ENCODE assay signal across 8 cellular contexts in the genomic region with DNA sequence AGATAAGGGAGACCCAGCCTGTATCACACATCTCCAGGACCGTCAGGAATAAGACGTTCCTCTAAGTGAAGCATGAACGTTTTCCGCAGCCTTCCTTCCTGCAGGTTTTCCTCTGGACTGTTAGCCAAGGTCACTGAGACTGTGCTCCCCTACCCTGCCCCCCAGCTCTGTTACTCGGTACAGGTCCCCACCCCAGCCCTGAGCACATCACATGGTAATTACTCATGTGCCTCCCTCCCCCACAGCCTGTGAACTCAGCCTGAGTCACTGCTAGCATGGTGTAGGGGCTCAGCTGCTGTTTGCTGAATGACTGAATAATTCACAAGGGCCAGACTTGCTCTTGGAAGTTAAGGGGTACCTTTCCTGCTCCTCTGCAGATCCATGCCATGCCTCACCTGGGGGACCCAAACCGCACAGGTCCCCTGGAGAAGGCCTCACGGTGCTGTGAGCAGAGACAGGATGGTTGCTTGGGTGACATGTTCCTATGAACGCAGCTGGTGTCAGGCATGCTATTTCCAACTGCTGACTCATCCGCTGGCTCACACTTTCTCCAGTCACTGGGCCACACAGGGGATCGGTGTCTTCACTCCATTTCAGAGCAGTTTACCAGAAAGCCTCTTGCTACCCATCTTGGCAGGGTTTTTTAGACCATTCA.
DNase-seq lines count a peak whose midpoint lies in the region; ATAC-seq and TF ChIP-seq lines count a peak whose summit lies in the region.

No MANE protein-coding gene starts in this region.

- no peaks in the 10 kb centered on the region for H3K36me3 Mint-ChIP-seq in activated naive CD8-positive, alpha-beta T cell treated with anti-CD3 and anti-CD28 coated beads, Interleukin-2, amount 50 U/mL, for 24 hours (ENCODE audit: low read depth)

- H3K36me3 ChIP-seq in SJCRH30 = no peaks in the 10 kb centered on the region
- H3K36me3 ChIP-seq in left ventricle myocardium inferior = no peaks in the 10 kb centered on the region

- H3K4me1 ChIP-seq in SJCRH30 (peaks cover 12% of the 10 kb centered on the region), left ventricle myocardium inferior (peaks cover 39% of the 10 kb centered on the region)

- no peaks in the 10 kb centered on the region for H3K27me3 Mint-ChIP-seq in activated naive CD8-positive, alpha-beta T cell treated with anti-CD3 and anti-CD28 coated beads, Interleukin-2, amount 50 U/mL, for 24 hours

- peak; percentile 96 for ATAC-seq in activated naive CD8-positive, alpha-beta T cell treated with anti-CD3 and anti-CD28 coated beads, Interleukin-2, amount 50 U/mL, for 24 hours
- ATAC-seq in GM21576 (IDR thresholded peaks at IDR 0.05; ENCODE audit: unreplicated experiment) (no peak), HG02870 (IDR thresholded peaks at IDR 0.05; ENCODE audit: unreplicated experiment) (no peak)

- H3K27ac ChIP-seq in SJCRH30 (peak overlapping the region; percentile 70), left ventricle myocardium inferior (replicated peaks) (peak overlapping the region; percentile 89), skin epidermis (peak overlapping the region in 18 of 21 experiments; percentile 29 to 77 (median 64))

- H3K9me3 ChIP-seq in SJCRH30 (replicated peaks) (no peaks in the 10 kb centered on the region), left ventricle myocardium inferior (replicated peaks) (no peaks in the 10 kb centered on the region)

- DNase-seq in A172 (ENCODE audit: low spot score) (peak; percentile 98), H4 (ENCODE audit: low spot score) (peak; percentile 86), SJCRH30 (peak; percentile 78 to 82), left ventricle myocardium inferior (peak; percentile 82)
- peak; percentile 76 for DNase-seq in activated naive CD8-positive, alpha-beta T cell treated with anti-CD3 and anti-CD28 coated beads, Interleukin-2, amount 50 U/mL, for 24 hours

- no peak for TF ChIP-seq CTCF in left ventricle myocardium inferior (IDR thresholded peaks at IDR 0.05; ENCODE audit: borderline replicate concordance)

- H3K4me1 Mint-ChIP-seq in activated naive CD8-positive, alpha-beta T cell treated with anti-CD3 and anti-CD28 coated beads, Interleukin-2, amount 50 U/mL, for 24 hours = peaks cover 56% of the 10 kb centered on the region

- intact Hi-C loops in left ventricle myocardium inferior (cut with micrococcal nuclease) = no loop called here

- H3K4me3 ChIP-seq in SJCRH30 (no peak overlapping the region), left ventricle myocardium inferior (no peak overlapping the region), skin epidermis (no peak overlapping the region)

- peak overlapping the region; percentile 25 for H3K4me3 Mint-ChIP-seq in activated naive CD8-positive, alpha-beta T cell treated with anti-CD3 and anti-CD28 coated beads, Interleukin-2, amount 50 U/mL, for 24 hours

- H3K27ac Mint-ChIP-seq in activated naive CD8-positive, alpha-beta T cell treated with anti-CD3 and anti-CD28 coated beads, Interleukin-2, amount 50 U/mL, for 24 hours = peak overlapping the region; percentile 80

- H3K27me3 ChIP-seq in SJCRH30 (no peaks in the 10 kb centered on the region), left ventricle myocardium inferior (ENCODE audit: low read depth) (no peaks in the 10 kb centered on the region)

- no peaks in the 10 kb centered on the region for H3K9me3 Mint-ChIP-seq in activated naive CD8-positive, alpha-beta T cell treated with anti-CD3 and anti-CD28 coated beads, Interleukin-2, amount 50 U/mL, for 24 hours
